Comparison of ENCODE assay signal across 7 cellular contexts in the genomic region with DNA sequence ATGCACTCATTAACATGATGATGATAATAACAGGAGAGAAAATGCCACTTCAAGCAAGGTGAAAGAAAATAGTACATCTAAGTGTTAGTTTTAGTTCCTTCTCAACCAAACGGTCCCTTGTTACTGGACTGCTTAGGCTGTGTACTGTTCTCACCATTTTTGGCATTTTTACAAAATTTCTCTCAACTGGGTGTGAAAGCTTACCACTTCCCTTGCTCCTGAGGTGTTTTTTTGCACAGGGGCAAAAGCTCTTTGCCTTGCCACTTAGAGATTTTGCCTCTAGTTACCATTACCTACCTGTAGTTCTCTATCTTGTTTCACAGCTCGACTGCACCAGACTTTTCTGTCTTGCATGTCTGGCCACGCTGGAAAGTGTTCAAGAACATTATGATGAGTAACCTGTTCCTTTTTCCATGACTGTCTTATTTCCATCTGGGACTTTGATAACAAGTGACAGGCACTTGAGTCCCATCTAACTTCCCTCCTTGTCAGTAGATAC. TPM values are rescaled to one million over a fixed set of nuclear protein-coding genes. Genes with fewer than 3 reads are reported as not detected.
A peak's percentile ranks its signal among the peaks of the same experiment; 100 is the strongest.
DNase-seq lines count a peak whose midpoint lies in the region; ATAC-seq and TF ChIP-seq lines count a peak whose summit lies in the region.

No MANE protein-coding gene starts in this region.

- TF ChIP-seq CTCF in OCI-LY3 (IDR thresholded peaks at IDR 0.05; ENCODE audit: low read depth, low read length), result no peak

- peaks cover 71% of the 10 kb centered on the region for H3K79me2 ChIP-seq in OCI-LY3 (ENCODE audit: low read length)

- H2AFZ ChIP-seq in OCI-LY3 (ENCODE audit: low read depth, low read length), result no peak overlapping the region

- ATAC-seq in GM18909 (IDR thresholded peaks at IDR 0.05; ENCODE audit: poor library complexity, unreplicated experiment) (peak; percentile 53), HG02610 (IDR thresholded peaks at IDR 0.05; ENCODE audit: unreplicated experiment) (peak; percentile 58), HG02970 (IDR thresholded peaks at IDR 0.05; ENCODE audit: low FRiP score, unreplicated experiment) (no peak)

- DNase-seq in effector memory CD4-positive, alpha-beta T cell, result peak in 2 of 3 donors; percentile 14 to 15
- DNase-seq in NCI-H748 (lab: John Stamatoyannopoulos, UW; ENCODE audit: unreplicated experiment), result no peak

- peak overlapping the region; percentile 53 for H3K27ac ChIP-seq in OCI-LY3 (ENCODE audit: low read length)
- H3K27ac ChIP-seq in effector memory CD4-positive, alpha-beta T cell (ENCODE audit: insufficient read depth, low read length, poor library complexity, severe bottlenecking), result peak overlapping the region; percentile 61
- H3K27ac ChIP-seq in thymus (ENCODE audit: low read depth), result peak overlapping the region; percentile 52

- WGBS in thymus, result 10% methylated on average over 3 of the region's 3 CpGs

- H4K20me1 ChIP-seq in OCI-LY3 (ENCODE audit: insufficient read depth, low read length), result peaks cover 13% of the 10 kb centered on the region

- H3K36me3 ChIP-seq in OCI-LY3 (replicated peaks; ENCODE audit: low read depth, low read length), result no peaks in the 10 kb centered on the region
- no peaks in the 10 kb centered on the region for H3K36me3 ChIP-seq in effector memory CD4-positive, alpha-beta T cell (ENCODE audit: control insufficient read depth, insufficient read depth, low read length)
- H3K36me3 ChIP-seq in thymus (ENCODE audit: control insufficient read depth, insufficient read depth), result no peaks in the 10 kb centered on the region

- H3K9me3 ChIP-seq in OCI-LY3 (ENCODE audit: insufficient read depth, low read length) (no peaks in the 10 kb centered on the region), thymus (ENCODE audit: control insufficient read depth) (no peaks in the 10 kb centered on the region)
- no peaks in the 10 kb centered on the region for H3K9me3 ChIP-seq in effector memory CD4-positive, alpha-beta T cell (ENCODE audit: control insufficient read depth, low read length)

- H3K4me1 ChIP-seq in OCI-LY3 (ENCODE audit: low read length) (peaks cover 48% of the 10 kb centered on the region), thymus (ENCODE audit: control insufficient read depth, insufficient read depth, low read length) (peaks cover 24% of the 10 kb centered on the region)
- peaks cover 37% of the 10 kb centered on the region for H3K4me1 ChIP-seq in effector memory CD4-positive, alpha-beta T cell (ENCODE audit: control insufficient read depth, insufficient read depth, low read length, poor library complexity, severe bottlenecking)

- H3K4me3 ChIP-seq in OCI-LY3 (ENCODE audit: low read length) (peak overlapping the region; percentile 20), thymus (ENCODE audit: low read length) (no peak overlapping the region)
- peak overlapping the region; percentile 11 for H3K4me3 ChIP-seq in effector memory CD4-positive, alpha-beta T cell (ENCODE audit: insufficient read depth, low read depth, low read length, poor library complexity, severe bottlenecking)

- H3K27me3 ChIP-seq in OCI-LY3 (ENCODE audit: low read depth, low read length) (no peaks in the 10 kb centered on the region), thymus (ENCODE audit: control insufficient read depth, insufficient read depth) (no peaks in the 10 kb centered on the region)
- no peaks in the 10 kb centered on the region for H3K27me3 ChIP-seq in effector memory CD4-positive, alpha-beta T cell (replicated peaks; ENCODE audit: control insufficient read depth, insufficient read depth, low read length, poor library complexity, severe bottlenecking)

- no peak overlapping the region for H3K9ac ChIP-seq in OCI-LY3 (ENCODE audit: low read length)

- peak overlapping the region; percentile 50 for H3K4me2 ChIP-seq in OCI-LY3 (ENCODE audit: low read length)

RNA-seq across cellular contexts. Expression of a gene that starts 10.7 kb away (rescaled TPM):
- polyA plus RNA-seq in thymus, result 31.4 TPM
